ENCODE assay signal across 8 cellular contexts in genomic region chr5:37840036-37840909, GRCh38. TPM values are rescaled to one million over a fixed set of nuclear protein-coding genes. Genes with fewer than 3 reads are reported as not detected.
DNase-seq lines count a peak whose midpoint lies in the region; ATAC-seq and TF ChIP-seq lines count a peak whose summit lies in the region.

TSS of gene GDNF (minus strand) at chr5:37840041. CDS start at chr5:37834796, 5,245 bp downstream.

- ATAC-seq in activated CD4-positive, alpha-beta T cell treated with anti-CD3 and anti-CD28 coated beads for 36 hours, result no peak
- ATAC-seq in PC-3 (peak; percentile 47), naive B cell (ENCODE audit: low read depth in 2 of 2) (no peak)

- H3K9me3 Mint-ChIP-seq in activated CD4-positive, alpha-beta T cell treated with anti-CD3 and anti-CD28 coated beads for 36 hours (ENCODE audit: low read depth), result no peaks in the 10 kb centered on the region
- peaks cover 0 to 5% (median under 1%) of the 10 kb centered on the region in 7 donors for H3K9me3 Mint-ChIP-seq in naive B cell

- H3K4me1 Mint-ChIP-seq in activated CD4-positive, alpha-beta T cell treated with anti-CD3 and anti-CD28 coated beads for 36 hours, result peaks cover 28% of the 10 kb centered on the region
- H3K4me1 Mint-ChIP-seq in naive B cell, result peaks cover 3 to 37% (median 29%) of the 10 kb centered on the region in 3 donors

- peak within 1 kb of the TSS; percentile 83 for H3K4me2 ChIP-seq in PC-3 (ENCODE audit: low read length)

- 2% methylated on average over 48 of the region's 72 CpGs for WGBS in esophagus muscularis mucosa

- peaks cover 19% of the 10 kb centered on the region for H3K4me1 ChIP-seq in PC-3 (ENCODE audit: insufficient read depth, low read length)
- H3K4me1 ChIP-seq in esophagus muscularis mucosa, result peaks cover 30 to 58% (median 57%) of the 10 kb centered on the region in 4 donors

- H4K20me1 ChIP-seq in PC-3 (ENCODE audit: low read length), result no peaks in the 10 kb centered on the region

- POLR2A ChIA-PET in activated CD4-positive, alpha-beta T cell treated with anti-CD3 and anti-CD28 coated beads for 36 hours (lab: Charles Lee), result no interaction called here
- POLR2A ChIA-PET in PC-3 (lab: Charles Lee; ENCODE audit: unreplicated experiment), result interaction anchor here (0.5 kb wide), 1 partner anchor 358 kb away, joined by 10 read pairs; no protein-coding TSS in a partner anchor

- peak; percentile 21 for TF ChIP-seq POLR2A in esophagus muscularis mucosa (IDR thresholded peaks at IDR 0.05; ENCODE audit: low read depth)

- H3K4me3 Mint-ChIP-seq in activated CD4-positive, alpha-beta T cell treated with anti-CD3 and anti-CD28 coated beads for 36 hours, result no peak within 1 kb of the TSS
- H3K4me3 Mint-ChIP-seq in naive B cell, result peak within 1 kb of the TSS in 7 of 8 donors; percentile 3 to 66 (median 52)

- H3K9me3 ChIP-seq in PC-3 (ENCODE audit: low read length) (no peaks in the 10 kb centered on the region), esophagus muscularis mucosa (no peaks in the 10 kb centered on the region)

- peaks cover 70% of the 10 kb centered on the region for H3K27me3 Mint-ChIP-seq in activated CD4-positive, alpha-beta T cell treated with anti-CD3 and anti-CD28 coated beads for 36 hours
- peaks cover 43 to 87% (median 80%) of the 10 kb centered on the region in 3 donors for H3K27me3 Mint-ChIP-seq in naive B cell

- DNase-seq in activated CD4-positive, alpha-beta T cell treated with anti-CD3 and anti-CD28 coated beads for 36 hours, result peak; percentile 10
- DNase-seq in activated CD4-positive, alpha-beta T cell treated with anti-CD3 and anti-CD28 coated beads, Interleukin-2, amount 50 U/mL, for 1 hour, result no peak
- DNase-seq in PC-3, result peak; percentile 41
- DNase-seq in esophagus muscularis mucosa (ENCODE audit: extremely low spot score), result no peak
- DNase-seq in naive B cell, result no peak
- DNase-seq in NCI-H187 treated with DMSO at 0.1 percent for 48 hours (lab: John Stamatoyannopoulos, UW), result no peak
- no peak for DNase-seq in inferior parietal cortex (ENCODE audit: extremely low spot score)
- no peak for DNase-seq in UCSD-AML1 (lab: John Stamatoyannopoulos, UW; ENCODE audit: unreplicated experiment)

- no peaks in the 10 kb centered on the region for H3F3A ChIP-seq in PC-3 (ENCODE audit: low read length, unreplicated experiment)

- no peaks in the 10 kb centered on the region for H3K9me2 ChIP-seq in PC-3 (replicated peaks; ENCODE audit: low read length)

- TF ChIP-seq CTCF in PC-3 (conservative IDR thresholded peaks at IDR 0.05; ENCODE audit: low read depth, low read length) (peak; percentile 38; the same call in 1 of the 2 replicates), esophagus muscularis mucosa (IDR thresholded peaks at IDR 0.05) (peak in 2 of 3 experiments; percentile 29 to 32)

- intact Hi-C loops in activated CD4-positive, alpha-beta T cell treated with anti-CD3 and anti-CD28 coated beads for 36 hours (cut with DNase I, micrococcal nuclease), result no loop called here
- intact Hi-C loops in PC-3 (cut with micrococcal nuclease) (no loop called here), esophagus muscularis mucosa (cut with DNase I) (no loop called here)

- TF ChIP-seq EP300 in esophagus muscularis mucosa (IDR thresholded peaks at IDR 0.05), result no peak

- BruUV-seq in PC-3 (replicated peaks; lab: Mats Ljungman, UMichigan), result no TSS peak

- no peak within 1 kb of the TSS for H3K27ac ChIP-seq in PC-3 (ENCODE audit: low read length)
- peak within 1 kb of the TSS; percentile 90 to 94 (median 92) for H3K27ac ChIP-seq in esophagus muscularis mucosa (replicated peaks in 1 of 4)

- no peaks in the 10 kb centered on the region for H3K36me3 Mint-ChIP-seq in activated CD4-positive, alpha-beta T cell treated with anti-CD3 and anti-CD28 coated beads for 36 hours (ENCODE audit: low read depth)
- H3K36me3 Mint-ChIP-seq in naive B cell, result no peaks in the 10 kb centered on the region

- no peak within 1 kb of the TSS for H3K9ac ChIP-seq in PC-3 (ENCODE audit: low read length)

- CTCF ChIA-PET in activated CD4-positive, alpha-beta T cell treated with anti-CD3 and anti-CD28 coated beads for 36 hours (lab: Charles Lee), result interaction anchor here (0.6 kb wide), 1 partner anchor 428 kb away, joined by 5 read pairs; no protein-coding TSS in a partner anchor
- CTCF ChIA-PET in PC-3 (lab: Charles Lee), result interaction anchor here (0.6 kb wide), 1 partner anchor 17 kb away, joined by 3 read pairs; no protein-coding TSS in a partner anchor

- H3K79me2 ChIP-seq in PC-3 (ENCODE audit: low read length), result no peaks in the 10 kb centered on the region

- H2AFZ ChIP-seq in PC-3 (ENCODE audit: low read length), result peak within 1 kb of the TSS; percentile 55

- H3K27me3 ChIP-seq in PC-3 (ENCODE audit: low read length), result peaks cover 75% of the 10 kb centered on the region
- peaks cover 0 to 40% (median 0%) of the 10 kb centered on the region in 4 donors for H3K27me3 ChIP-seq in esophagus muscularis mucosa

- H3K4me3 ChIP-seq in PC-3 (ENCODE audit: low read length) (peak within 1 kb of the TSS; percentile 52), esophagus muscularis mucosa (peak within 1 kb of the TSS; percentile 69 to 82 (median 72))

- H3K36me3 ChIP-seq in PC-3 (ENCODE audit: low read depth, low read length), result no peaks in the 10 kb centered on the region
- no peaks in the 10 kb centered on the region for H3K36me3 ChIP-seq in esophagus muscularis mucosa

- H3K27ac Mint-ChIP-seq in activated CD4-positive, alpha-beta T cell treated with anti-CD3 and anti-CD28 coated beads for 36 hours, result no peak within 1 kb of the TSS
- no peak within 1 kb of the TSS for H3K27ac Mint-ChIP-seq in naive B cell

RNA-seq across cellular contexts. Expression of gene GDNF, which starts in this region (rescaled TPM):
- not detected for total RNA-seq in activated CD4-positive, alpha-beta T cell treated with anti-CD3 and anti-CD28 coated beads for 36 hours
- total RNA-seq in PC-3 (2014; rRNA removed) (not detected in 2 replicates), esophagus muscularis mucosa (10 to 100 TPM in 1 of 4 donors, 1 to 10 TPM in 3; 2.0 to 10.1 (median 5.0) TPM)
- polyA plus RNA-seq in naive B cell (ENCODE audit: low read depth in 6 of 6), result not detected

Comparison
In these comparisons a context has a peak if more than half of its experiments do, and no peak if none do; other contexts are left out.
1. Peak in DNase-seq in activated CD4-positive, alpha-beta T cell treated with anti-CD3 and anti-CD28 coated beads for 36 hours; RNA of the gene not detected or under 1 TPM.
2. Peak in DNase-seq, ATAC-seq, H3K4me3 ChIP-seq and H3K4me2 ChIP-seq in PC-3; RNA of the gene not detected or under 1 TPM.